29 cellular contexts compared by ENCODE assay signal in genomic region chr2:29233428-29233827, GRCh38.
DNase-seq lines count a peak whose midpoint lies in the region; ATAC-seq and TF ChIP-seq lines count a peak whose summit lies in the region.
"Had no signal": no experiment of that assay in that cellular context is flagged by ENCODE, and none has a peak within 500 bp of the region (broad histone marks: within the 10 kb centered on the region; RNA-seq: fewer than 3 reads in every experiment).

No MANE protein-coding gene starts in this region.

- WGBS in suprapubic skin: 42% methylated on average over 6 of the region's 6 CpGs

- no peaks in the 10 kb centered on the region for H3K36me3 Mint-ChIP-seq in T-helper 2 cell treated with Interferon-gamma antibody and Interleukin-4, amounts not matched to agents 5 μg/mL and 100 μg/mL, for 36 hours (ENCODE audit: low read depth)
- H3K36me3 Mint-ChIP-seq: brain; CD4-positive, CD25-positive, alpha-beta regulatory T cell; naive B cell; T-cell had no signal

- H3K27ac Mint-ChIP-seq in T-helper 2 cell treated with Interferon-gamma antibody and Interleukin-4, amounts not matched to agents 5 μg/mL and 100 μg/mL, for 36 hours: no peak overlapping the region
- H3K27ac Mint-ChIP-seq: activated CD4-positive, alpha-beta T cell treated with anti-CD3 and anti-CD28 coated beads for 36 hours; brain; CD4-positive, CD25-positive, alpha-beta regulatory T cell; naive B cell; T-cell had no signal

- H3K9me3 Mint-ChIP-seq in T-helper 2 cell treated with Interferon-gamma antibody and Interleukin-4, amounts not matched to agents 5 μg/mL and 100 μg/mL, for 36 hours: no peaks in the 10 kb centered on the region
- H3K9me3 Mint-ChIP-seq: brain, T-cell had no signal

- H3K9me3 ChIP-seq in suprapubic skin: no peaks in the 10 kb centered on the region
- H3K9me3 ChIP-seq: adrenal gland, heart right ventricle, left lung, SJSA1 had no signal

- TF ChIP-seq CTCF in suprapubic skin (IDR thresholded peaks at IDR 0.05): no peak

- peak overlapping the region; percentile 34 for H3K27ac ChIP-seq in suprapubic skin
- H3K27ac ChIP-seq: adrenal gland, heart right ventricle, left lung, SJSA1 had no signal

- peaks cover 11% of the 10 kb centered on the region for H3K4me1 ChIP-seq in suprapubic skin
- H3K4me1 ChIP-seq: adrenal gland, heart right ventricle, left lung, SJSA1 had no signal

- H3K36me3 ChIP-seq in suprapubic skin: no peaks in the 10 kb centered on the region
- H3K36me3 ChIP-seq: adrenal gland, heart right ventricle, left lung, SJSA1 had no signal

- no peaks in the 10 kb centered on the region for H3K4me1 Mint-ChIP-seq in T-helper 2 cell treated with Interferon-gamma antibody and Interleukin-4, amounts not matched to agents 5 μg/mL and 100 μg/mL, for 36 hours (ENCODE audit: low read depth)
- H3K4me1 Mint-ChIP-seq: activated CD4-positive, alpha-beta T cell treated with anti-CD3 and anti-CD28 coated beads for 36 hours; CD4-positive, CD25-positive, alpha-beta regulatory T cell; naive B cell; T-cell had no signal

- peaks cover 22% of the 10 kb centered on the region for H3K27me3 ChIP-seq in suprapubic skin
- H3K27me3 ChIP-seq: adrenal gland had no signal

- H3K4me3 ChIP-seq in suprapubic skin: no peak overlapping the region
- H3K4me3 ChIP-seq: adrenal gland, heart right ventricle, left lung, SJSA1, smooth muscle cell had no signal

- peak; percentile 92 for ATAC-seq in esophagus mucosa
- no peak for ATAC-seq in GM19397 (IDR thresholded peaks at IDR 0.05; ENCODE audit: unreplicated experiment)
- ATAC-seq in HG03354 (IDR thresholded peaks at IDR 0.05; ENCODE audit: poor library complexity, severe bottlenecking, unreplicated experiment): no peak
- ATAC-seq: activated CD4-positive, alpha-beta T cell treated with anti-CD3 and anti-CD28 coated beads for 36 hours; heart right ventricle; left lung; Panc1; T-cell had no signal

- no peak overlapping the region for H3K4me3 Mint-ChIP-seq in T-helper 2 cell treated with Interferon-gamma antibody and Interleukin-4, amounts not matched to agents 5 μg/mL and 100 μg/mL, for 36 hours
- H3K4me3 Mint-ChIP-seq: activated CD4-positive, alpha-beta T cell treated with anti-CD3 and anti-CD28 coated beads for 36 hours; brain; naive B cell; T-cell had no signal

- peak; percentile 32 for DNase-seq in DMS79 treated with DMSO at 0.1 percent for 48 hours (lab: John Stamatoyannopoulos, UW)
- DNase-seq in NCI-H2029 treated with DMSO at 0.1 percent for 48 hours (lab: John Stamatoyannopoulos, UW): peak; percentile 3
- peak in 1 of 2 donors; percentile 58 for DNase-seq in suprapubic skin (ENCODE audit: low spot score in 2 of 2)
- DNase-seq in T-helper 2 cell treated with Interferon-gamma antibody and Interleukin-4, amounts not matched to agents 5 μg/mL and 100 μg/mL, for 36 hours (ENCODE audit: low spot score): no peak
- DNase-seq: activated CD4-positive, alpha-beta T cell treated with anti-CD3 and anti-CD28 coated beads for 36 hours; activated CD8-positive, alpha-beta memory T cell treated with anti-CD3 and anti-CD28 coated beads for 24 hours; activated naive CD4-positive, alpha-beta T cell; activated T-cell treated with anti-CD3 and anti-CD28 coated beads, Interleukin-2, amount 50 U/mL, for 1 hour; adrenal gland; CD4-positive, CD25-positive, alpha-beta regulatory T cell; foreskin fibroblast; GDM1; heart right ventricle; left lung; naive B cell; NCI-H1092; NCI-H187 treated with DMSO at 0.1 percent for 48 hours; NK-92 treated with Interleukin-12 subunit alpha and Interleukin-12 subunit beta, amount 100 ng/mL, for 24 hours; occipital lobe; retina; substantia nigra; T-cell had no signal

- no peak for TF ChIP-seq POLR2A in suprapubic skin (IDR thresholded peaks at IDR 0.05)

- H3K27me3 Mint-ChIP-seq in T-helper 2 cell treated with Interferon-gamma antibody and Interleukin-4, amounts not matched to agents 5 μg/mL and 100 μg/mL, for 36 hours (ENCODE audit: low read depth): no peaks in the 10 kb centered on the region

- no peak for TF ChIP-seq EP300 in suprapubic skin (IDR thresholded peaks at IDR 0.05)
